Comparison of ENCODE assay signal across 22 cellular contexts in the genomic region with DNA sequence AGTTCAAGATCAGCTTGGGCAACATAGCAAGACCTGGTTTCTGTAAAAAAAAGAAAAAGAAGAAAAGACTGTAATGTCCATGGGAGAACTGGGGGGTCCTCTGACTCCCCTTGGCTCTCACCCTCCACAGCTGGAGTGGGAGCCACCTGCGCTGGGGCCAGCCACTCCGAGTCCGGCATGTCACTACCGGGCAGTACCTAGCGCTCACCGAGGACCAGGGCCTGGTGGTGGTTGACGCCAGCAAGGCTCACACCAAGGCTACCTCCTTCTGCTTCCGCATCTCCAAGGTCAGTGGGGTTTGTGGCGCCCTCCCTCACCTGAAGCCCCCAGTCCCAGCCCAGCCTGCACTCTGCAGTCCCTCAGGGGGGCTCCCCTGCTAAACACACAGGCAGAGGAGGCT. TPM values are rescaled to one million over a fixed set of nuclear protein-coding genes. Genes with fewer than 3 reads are reported as not detected.
A peak's percentile ranks its signal among the peaks of the same experiment; 100 is the strongest.
DNase-seq lines count a peak whose midpoint lies in the region; ATAC-seq and TF ChIP-seq lines count a peak whose summit lies in the region.
"Had no signal": no experiment of that assay in that cellular context is flagged by ENCODE, and none has a peak within 500 bp of the region (broad histone marks: within the 10 kb centered on the region; RNA-seq: fewer than 3 reads in every experiment).

No MANE protein-coding gene starts in this region.

- H3K4me3 ChIP-seq in lung (no peak overlapping the region), osteoblast (ENCODE audit: insufficient read depth, low read length) (no peak overlapping the region)
- H3K4me3 ChIP-seq: A549; BLaER1 treated with 17β-estradiol and CSF1 and Interleukin-3, amounts not matched to agents 10 nM and 100 nM; HAP-1 had no signal

- no peaks in the 10 kb centered on the region for H3K27me3 ChIP-seq in lung (ENCODE audit: control insufficient read depth, insufficient read depth)
- H3K27me3 ChIP-seq in osteoblast (ENCODE audit: insufficient read depth, low read length) = no peaks in the 10 kb centered on the region
- H3K27me3 ChIP-seq: BE2C; BLaER1 treated with 17β-estradiol and CSF1 and Interleukin-3, amounts not matched to agents 10 nM and 100 nM had no signal

- peaks cover 6% of the 10 kb centered on the region for H3K4me1 Mint-ChIP-seq in stimulated activated effector memory CD8-positive, alpha-beta T cell treated with anti-CD3 and anti-CD28 coated beads, Interleukin-12 subunit alpha, Interleukin-12 subunit beta, amount 100 ng/mL, for 72 hours
- H3K4me1 Mint-ChIP-seq: CD14-positive monocyte; CD8-positive, alpha-beta memory T cell had no signal

- peak; percentile 2 for ATAC-seq in lung (ENCODE audit: insufficient read depth, low FRiP score)
- ATAC-seq in stimulated activated effector memory CD8-positive, alpha-beta T cell treated with anti-CD3 and anti-CD28 coated beads, Interleukin-12 subunit alpha, Interleukin-12 subunit beta, amount 100 ng/mL, for 72 hours = peak; percentile 5
- no peak for ATAC-seq in HG03520 (IDR thresholded peaks at IDR 0.05; ENCODE audit: unreplicated experiment)
- ATAC-seq: A549 had no signal

- no peak overlapping the region for H3K4me3 Mint-ChIP-seq in stimulated activated effector memory CD8-positive, alpha-beta T cell treated with anti-CD3 and anti-CD28 coated beads, Interleukin-12 subunit alpha, Interleukin-12 subunit beta, amount 100 ng/mL, for 72 hours
- H3K4me3 Mint-ChIP-seq: CD14-positive monocyte; CD4-positive, alpha-beta T cell; CD8-positive, alpha-beta memory T cell; HFFc6 had no signal

- WGBS in lung, 2 donors = 93 to 96% methylated on average over 8 to 9 of the region's 9 CpGs

- TF ChIP-seq CTCF in lung (IDR thresholded peaks at IDR 0.05; ENCODE audit: control extremely low read depth, extremely low read depth) = no peak
- TF ChIP-seq CTCF in osteoblast (IDR thresholded peaks at IDR 0.05; ENCODE audit: extremely low read depth, low read depth, low read length) = no peak

- no peaks in the 10 kb centered on the region for H3K4me1 ChIP-seq in lung (ENCODE audit: control insufficient read depth in 2 of 2, insufficient read depth in 2 of 2, low read length in 2 of 2)
- H3K4me1 ChIP-seq in osteoblast (ENCODE audit: insufficient read depth, low read length) = no peaks in the 10 kb centered on the region
- H3K4me1 ChIP-seq: A549; BE2C; BLaER1 treated with 17β-estradiol and CSF1 and Interleukin-3, amounts not matched to agents 10 nM and 100 nM; HAP-1 had no signal

- H3K27ac Mint-ChIP-seq in stimulated activated effector memory CD8-positive, alpha-beta T cell treated with anti-CD3 and anti-CD28 coated beads, Interleukin-12 subunit alpha, Interleukin-12 subunit beta, amount 100 ng/mL, for 72 hours = no peak overlapping the region
- H3K27ac Mint-ChIP-seq: CD14-positive monocyte; CD4-positive, alpha-beta T cell; HFFc6 had no signal

- H3K36me3 ChIP-seq in lung (ENCODE audit: control insufficient read depth in 2 of 2, insufficient read depth in 2 of 2, low read length in 2 of 2) = no peaks in the 10 kb centered on the region
- H3K36me3 ChIP-seq in osteoblast (ENCODE audit: insufficient read depth, low read length) = no peaks in the 10 kb centered on the region
- H3K36me3 ChIP-seq: BE2C; BLaER1 treated with 17β-estradiol and CSF1 and Interleukin-3, amounts not matched to agents 10 nM and 100 nM; HAP-1 had no signal

- peaks cover 74% of the 10 kb centered on the region for H3K36me3 Mint-ChIP-seq in stimulated activated effector memory CD8-positive, alpha-beta T cell treated with anti-CD3 and anti-CD28 coated beads, Interleukin-12 subunit alpha, Interleukin-12 subunit beta, amount 100 ng/mL, for 72 hours
- H3K36me3 Mint-ChIP-seq: CD14-positive monocyte had no signal

- no peaks in the 10 kb centered on the region for H4K20me1 ChIP-seq in osteoblast (ENCODE audit: insufficient read depth, low read length)

- no peak overlapping the region for H3K4me2 ChIP-seq in osteoblast (ENCODE audit: insufficient read depth, low read length)
- H3K4me2 ChIP-seq: A549; BLaER1 treated with 17β-estradiol and CSF1 and Interleukin-3, amounts not matched to agents 10 nM and 100 nM had no signal

- H3K9me3 ChIP-seq in lung (ENCODE audit: control insufficient read depth in 2 of 2, insufficient read depth in 1 of 2, low read length in 1 of 2) = no peaks in the 10 kb centered on the region
- H3K9me3 ChIP-seq in osteoblast (ENCODE audit: low read depth, low read length) = no peaks in the 10 kb centered on the region
- H3K9me3 ChIP-seq: A549, HAP-1 had no signal

- no peak overlapping the region for H3K27ac ChIP-seq in lung (ENCODE audit: low read depth in 1 of 2, low read length in 1 of 2)
- H3K27ac ChIP-seq in osteoblast (ENCODE audit: low read depth, low read length) = no peak overlapping the region
- H3K27ac ChIP-seq: A549; BLaER1 treated with 17β-estradiol and CSF1 and Interleukin-3, amounts not matched to agents 10 nM and 100 nM had no signal

- DNase-seq in lung (ENCODE audit: low spot score) (no peak), osteoblast (ENCODE audit: insufficient read length, low spot score, missing footprints) (peak; percentile 21), T-helper 9 cell (no peak), EL (no peak)
- DNase-seq in stimulated activated effector memory CD8-positive, alpha-beta T cell treated with anti-CD3 and anti-CD28 coated beads, Interleukin-12 subunit alpha, Interleukin-12 subunit beta, amount 100 ng/mL, for 72 hours (ENCODE audit: low spot score in 2 of 2) = no peak
- DNase-seq: 8988T; ACHN; AML-193; BE2C; CD4-positive, alpha-beta T cell; CD8-positive, alpha-beta memory T cell; DMS 273 treated with DMSO at 0.1 percent for 48 hours; DMS79; GF-D8; GOT3; HFFc6 had no signal

- H2AFZ ChIP-seq in osteoblast (ENCODE audit: low read length) = no peak overlapping the region

- H3K9me3 Mint-ChIP-seq in stimulated activated effector memory CD8-positive, alpha-beta T cell treated with anti-CD3 and anti-CD28 coated beads, Interleukin-12 subunit alpha, Interleukin-12 subunit beta, amount 100 ng/mL, for 72 hours = no peaks in the 10 kb centered on the region
- H3K9me3 Mint-ChIP-seq: CD8-positive, alpha-beta memory T cell; HFFc6 had no signal

- H3K79me2 ChIP-seq in osteoblast (ENCODE audit: insufficient read depth, low read length) = no peaks in the 10 kb centered on the region

RNA-seq across cellular contexts. Expression of gene RYR1, which starts 14.7 kb away (rescaled TPM):
- total RNA-seq in lung (1 to 10 TPM; 2.9 to 5.2 TPM), osteoblast (under 0.01 TPM in 2 replicates)
- 1 to 10 TPM; 2.8 to 7.6 TPM for polyA plus RNA-seq in lung
- total RNA-seq: HFFc6 had no signal

RNA-seq across cellular contexts. Expression of gene RASGRP4, which starts 22.2 kb away (rescaled TPM):
- total RNA-seq in lung (10 to 100 TPM in 1 of 2 donors, 1 to 10 TPM in 1; 4.5 to 12.9 TPM), osteoblast (not detected in 2 replicates)
- polyA plus RNA-seq in lung = 10 to 100 TPM in 1 of 2 donors, 1 to 10 TPM in 1; 3.5 to 39.0 TPM
- total RNA-seq: G401, HFFc6 had no signal
- polyA plus RNA-seq: CD8-positive, alpha-beta memory T cell had no signal

RNA-seq across cellular contexts. Expression of gene FAM98C, which starts 45.3 kb away (rescaled TPM):
- total RNA-seq in lung (10 to 100 TPM; 13.1 to 22.0 TPM), osteoblast (12.1 and 14.1 TPM in 2 replicates)
- polyA plus RNA-seq in lung = 10 to 100 TPM; 19.8 to 20.6 TPM

RNA-seq across cellular contexts. Expression of gene SPRED3, which starts 59.7 kb away (rescaled TPM):
- total RNA-seq in lung = 1 to 10 TPM in 1 of 2 donors, under 1 TPM in 1; 0.09 to 2.6 TPM
- polyA plus RNA-seq in lung = 1 to 10 TPM; 1.2 to 1.4 TPM
- total RNA-seq in osteoblast = 1.8 and 2.2 TPM in 2 replicates
- polyA plus RNA-seq: CD14-positive monocyte; CD8-positive, alpha-beta memory T cell had no signal
